ENCODE assay signal across 9 cellular contexts in genomic region chr18:23619388-23619873, GRCh38. TPM values are rescaled to one million over a fixed set of nuclear protein-coding genes. Genes with fewer than 3 reads are reported as not detected.
A peak's percentile ranks its signal among the peaks of the same experiment; 100 is the strongest.
DNase-seq lines count a peak whose midpoint lies in the region; ATAC-seq and TF ChIP-seq lines count a peak whose summit lies in the region.
"Had no signal": no experiment of that assay in that cellular context is flagged by ENCODE, and none has a peak within 500 bp of the region (broad histone marks: within the 10 kb centered on the region; RNA-seq: fewer than 3 reads in every experiment).

No MANE protein-coding gene starts in this region.

- ATAC-seq in activated CD4-positive, CD25-positive, alpha-beta regulatory T cell treated with anti-CD3 and anti-CD28 coated beads, Interleukin-2, amount 50 U/mL, for 24 hours: peak; percentile 38 to 51

- H3K9me3 ChIP-seq in duodenal mucosa (ENCODE audit: control insufficient read depth in 1 of 2, low read length in 2 of 2): no peaks in the 10 kb centered on the region
- no peaks in the 10 kb centered on the region for H3K9me3 ChIP-seq in mucosa of rectum (ENCODE audit: control insufficient read depth in 2 of 2, low read length in 2 of 2)

- H3K27ac ChIP-seq in duodenal mucosa (ENCODE audit: low read depth, low read length): no peak overlapping the region
- H3K27ac ChIP-seq in mucosa of rectum (ENCODE audit: low read depth in 2 of 2, low read length in 2 of 2): peak overlapping the region in 1 of 2 donors; percentile 32

- in situ Hi-C loops in KBM-7 (cut with MboI; ENCODE audit: low pct_unique_long_range_greater_than_20kb, low sequenced_read_pairs): no loop called here
- in situ Hi-C loops in GM13976 (cut with MboI; ENCODE audit: low sequenced_read_pairs, unreplicated experiment): no loop called here

- no peak for TF ChIP-seq CTCF in GM13976 (IDR thresholded peaks at IDR 0.05; ENCODE audit: borderline replicate concordance, control extremely low read depth, extremely low read depth, insufficient read depth, missing control alignments)

- peaks cover 18 to 20% of the 10 kb centered on the region in 2 donors for H3K4me1 ChIP-seq in duodenal mucosa (ENCODE audit: control insufficient read depth in 1 of 2, insufficient read depth in 2 of 2, low read length in 2 of 2)
- H3K4me1 ChIP-seq in mucosa of rectum (ENCODE audit: control insufficient read depth in 2 of 2, insufficient read depth in 2 of 2, low read length in 2 of 2): peaks cover 11 to 13% of the 10 kb centered on the region in 2 donors

- peak overlapping the region; percentile 67 to 78 for H3K4me3 ChIP-seq in duodenal mucosa (ENCODE audit: low read depth in 1 of 2, low read length in 2 of 2)
- peak overlapping the region; percentile 62 to 67 for H3K4me3 ChIP-seq in mucosa of rectum (ENCODE audit: low read length in 2 of 2)

- H3K9ac ChIP-seq in duodenal mucosa (ENCODE audit: low read depth in 1 of 2, low read length in 2 of 2) (peak overlapping the region; percentile 15 to 34), mucosa of rectum (ENCODE audit: low read depth in 1 of 2, low read length in 2 of 2) (peak overlapping the region; percentile 14 to 56)

- H3K36me3 ChIP-seq in duodenal mucosa (ENCODE audit: control insufficient read depth in 1 of 2, insufficient read depth in 2 of 2, low read length in 2 of 2): no peaks in the 10 kb centered on the region
- H3K36me3 ChIP-seq in mucosa of rectum (ENCODE audit: control insufficient read depth in 2 of 2, insufficient read depth in 2 of 2, low read length in 2 of 2): no peaks in the 10 kb centered on the region

- no peak for DNase-seq in activated CD4-positive, CD25-positive, alpha-beta regulatory T cell (lab: John Stamatoyannopoulos, UW)
- peak; percentile 41 for DNase-seq in LHCN-M2 (ENCODE audit: low read depth)
- no peak for DNase-seq in KBM-7
- DNase-seq in HUDEP-2 (lab: John Stamatoyannopoulos, UW; ENCODE audit: unreplicated experiment in 76 of 76): no peak
- DNase-seq in GM13976 (ENCODE audit: low spot score): no peak
- DNase-seq: DND-41 had no signal

- H3K27me3 ChIP-seq in duodenal mucosa (ENCODE audit: control insufficient read depth in 1 of 2, insufficient read depth in 2 of 2, low read length in 2 of 2) (peaks cover 16 to 17% of the 10 kb centered on the region in 2 donors), mucosa of rectum (ENCODE audit: control insufficient read depth in 2 of 2, insufficient read depth in 2 of 2, low read length in 2 of 2) (peaks cover 11 to 18% of the 10 kb centered on the region in 2 donors)

RNA-seq across cellular contexts. Expression of gene NPC1, which starts 33.1 kb away (rescaled TPM):
- total RNA-seq in LHCN-M2 (2014; rRNA removed): 63.1 and 71.8 TPM in 2 replicates
- polyA plus RNA-seq in LHCN-M2 (2012): 19.9 TPM

RNA-seq across cellular contexts. Expression of gene ANKRD29, which starts 43.3 kb away (rescaled TPM):
- total RNA-seq in LHCN-M2 (2014; rRNA removed): 5.8 and 7.1 TPM in 2 replicates
- polyA plus RNA-seq in LHCN-M2 (2012): 1.4 TPM
